In the genomic region with DNA sequence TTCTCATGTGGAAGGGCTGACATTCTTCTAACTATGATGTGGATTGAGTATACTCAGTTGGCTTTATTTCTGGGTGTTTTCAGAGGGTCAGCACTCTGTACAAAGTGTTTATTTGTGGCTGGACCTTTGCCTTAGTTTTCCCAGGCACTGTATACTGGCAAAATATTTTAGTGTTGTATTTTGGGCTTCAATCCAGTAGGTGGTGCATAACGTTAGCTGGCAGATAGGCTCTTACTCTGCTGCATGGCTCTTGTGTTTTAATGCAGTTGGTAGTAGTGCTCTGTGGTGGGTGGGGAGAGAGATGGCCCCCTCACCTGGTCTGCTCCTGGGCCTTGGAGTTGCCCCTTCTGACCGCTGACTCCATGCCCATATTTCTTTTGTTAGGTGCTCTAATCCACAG, we compare ENCODE assay signal across 3 cellular contexts.
TF ChIP-seq lines count a peak whose summit lies in the region.

No MANE protein-coding gene starts in this region.

TF ChIP-seq in SK-N-SH, 30 proteins besides CTCF, POLR2A, EP300 and RAD21:
- TF ChIP-seq NRF1 (IDR thresholded peaks at IDR 0.05; ENCODE audit: low read depth, low read length) (no peak), SIN3A (IDR thresholded peaks at IDR 0.05; ENCODE audit: borderline replicate concordance, low read depth, low read length) (no peak), MAX (IDR thresholded peaks at IDR 0.05; ENCODE audit: low read depth) (no peak), NFIC (IDR thresholded peaks at IDR 0.05; ENCODE audit: borderline replicate concordance) (no peak), ZBTB33 (IDR thresholded peaks at IDR 0.05; ENCODE audit: borderline replicate concordance, low read depth) (no peak), FOXM1 (IDR thresholded peaks at IDR 0.05; ENCODE audit: low read depth) (no peak), FOSL2 (IDR thresholded peaks at IDR 0.05; ENCODE audit: borderline replicate concordance, low read depth) (no peak), RXRA (IDR thresholded peaks at IDR 0.05; ENCODE audit: borderline replicate concordance, low read depth) (no peak), TAF1 (IDR thresholded peaks at IDR 0.05; ENCODE audit: borderline replicate concordance, low read depth, low read length) (no peak), ELF1 (IDR thresholded peaks at IDR 0.05) (no peak), PBX3 (IDR thresholded peaks at IDR 0.05) (no peak)
- TF ChIP-seq, protein P1, sequence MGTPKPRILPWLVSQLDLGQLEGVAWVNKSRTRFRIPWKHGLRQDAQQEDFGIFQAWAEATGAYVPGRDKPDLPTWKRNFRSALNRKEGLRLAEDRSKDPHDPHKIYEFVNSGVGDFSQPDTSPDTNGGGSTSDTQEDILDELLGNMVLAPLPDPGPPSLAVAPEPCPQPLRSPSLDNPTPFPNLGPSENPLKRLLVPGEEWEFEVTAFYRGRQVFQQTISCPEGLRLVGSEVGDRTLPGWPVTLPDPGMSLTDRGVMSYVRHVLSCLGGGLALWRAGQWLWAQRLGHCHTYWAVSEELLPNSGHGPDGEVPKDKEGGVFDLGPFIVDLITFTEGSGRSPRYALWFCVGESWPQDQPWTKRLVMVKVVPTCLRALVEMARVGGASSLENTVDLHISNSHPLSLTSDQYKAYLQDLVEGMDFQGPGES (IDR thresholded peaks at IDR 0.05; ENCODE audit: low read depth, low read length) = no peak

TF ChIP-seq in SK-N-SH treated with all-trans-retinoic acid at 6 μM for 48 hours, 23 proteins besides CTCF, POLR2A, EP300 and RAD21:
- no peak for TF ChIP-seq GLIS3 (CRISPR knock-in tag; IDR thresholded peaks at IDR 0.05)
- TF ChIP-seq BACH2 (CRISPR knock-in tag; IDR thresholded peaks at IDR 0.05; ENCODE audit: borderline replicate concordance) = no peak
- no peak for TF ChIP-seq RARB (CRISPR knock-in tag; IDR thresholded peaks at IDR 0.05)
- TF ChIP-seq ZNF565 (CRISPR knock-in tag; conservative IDR thresholded peaks at IDR 0.05; ENCODE audit: low read depth) = no peak
- no peak for TF ChIP-seq SNAI2 (CRISPR knock-in tag; IDR thresholded peaks at IDR 0.05)
- no peak for TF ChIP-seq OSR1 (CRISPR knock-in tag; IDR thresholded peaks at IDR 0.05)
- TF ChIP-seq POU6F1 (CRISPR knock-in tag; IDR thresholded peaks at IDR 0.05; ENCODE audit: borderline replicate concordance, low read depth) = no peak
- TF ChIP-seq ESRRG (CRISPR knock-in tag; IDR thresholded peaks at IDR 0.05) = no peak

TF ChIP-seq in H1, 55 proteins besides CTCF, POLR2A, EP300 and RAD21:
- no peak for TF ChIP-seq ZNF274 (IDR thresholded peaks at IDR 0.05; ENCODE audit: borderline replicate concordance, extremely low read depth, low read length)
- TF ChIP-seq KDM1A (IDR thresholded peaks at IDR 0.05; ENCODE audit: borderline replicate concordance, low read length) = no peak
- TF ChIP-seq ASH2L (IDR thresholded peaks at IDR 0.05; ENCODE audit: low read length) = no peak
- TF ChIP-seq BCL11A (IDR thresholded peaks at IDR 0.05; ENCODE audit: low read depth in 2 of 2, low read length in 2 of 2) = no peak
- TF ChIP-seq CEBPB (IDR thresholded peaks at IDR 0.05; ENCODE audit: low read depth, low read length) = no peak
- TF ChIP-seq SAP30 (IDR thresholded peaks at IDR 0.05; ENCODE audit: insufficient read depth, insufficient replicate concordance, low read length) = no peak
- TF ChIP-seq RBBP5 (IDR thresholded peaks at IDR 0.05; ENCODE audit: borderline replicate concordance, low read depth, low read length) = no peak
- TF ChIP-seq SIX5 (IDR thresholded peaks at IDR 0.05; ENCODE audit: low read depth, low read length) = no peak
- TF ChIP-seq SIN3A (conservative IDR thresholded peaks at IDR 0.05 in 1 of 2, IDR thresholded peaks at IDR 0.05 in 1 of 2; ENCODE audit: low read depth in 1 of 2, low read length in 2 of 2) = no peak
- no peak for TF ChIP-seq EGR1 (IDR thresholded peaks at IDR 0.05; ENCODE audit: borderline replicate concordance, low read depth, low read length)
- no peak for TF ChIP-seq KDM4A (IDR thresholded peaks at IDR 0.05; ENCODE audit: low read depth, low read length, severe bottlenecking)
- no peak for TF ChIP-seq POU5F1 (IDR thresholded peaks at IDR 0.05; ENCODE audit: low read depth, low read length)
- no peak for TF ChIP-seq TBP (IDR thresholded peaks at IDR 0.05; ENCODE audit: low read depth, low read length)
- no peak for TF ChIP-seq YY1 (IDR thresholded peaks at IDR 0.05; ENCODE audit: low read depth, low read length)
- TF ChIP-seq NANOG (IDR thresholded peaks at IDR 0.05; ENCODE audit: insufficient read depth, low read depth, low read length, poor library complexity, severe bottlenecking) = no peak
- no peak for TF ChIP-seq CREB1 (IDR thresholded peaks at IDR 0.05)
- no peak for TF ChIP-seq CTBP2 (IDR thresholded peaks at IDR 0.05; ENCODE audit: borderline replicate concordance, insufficient read depth, insufficient read length, low read length)
- no peak for TF ChIP-seq BACH1 (IDR thresholded peaks at IDR 0.05; ENCODE audit: low read length)
- no peak for TF ChIP-seq SP4 (IDR thresholded peaks at IDR 0.05; ENCODE audit: low read length)
